24 cellular contexts compared by ENCODE assay signal in the genomic region with DNA sequence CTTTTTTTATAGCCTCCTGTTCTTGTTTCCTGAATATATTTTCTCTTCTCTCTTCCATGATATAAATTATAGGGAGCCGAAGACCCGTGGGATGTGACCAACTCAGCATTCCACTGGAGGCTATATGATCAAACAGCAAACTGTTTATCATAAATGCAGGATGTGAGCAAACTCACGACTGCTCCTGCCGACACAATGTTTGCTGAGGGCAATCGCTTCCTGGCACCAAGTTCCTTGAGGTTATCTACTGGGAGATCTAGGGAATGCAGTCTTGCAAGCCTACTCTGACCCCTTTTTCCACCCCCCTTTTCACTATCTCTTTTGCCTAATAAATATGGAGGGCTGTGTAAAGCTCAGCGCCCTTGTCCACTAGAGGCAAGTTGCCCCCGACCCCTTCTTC. TPM values are rescaled to one million over a fixed set of nuclear protein-coding genes. Genes with fewer than 3 reads are reported as not detected.
A peak's percentile ranks its signal among the peaks of the same experiment; 100 is the strongest.
DNase-seq lines count a peak whose midpoint lies in the region; ATAC-seq, FAIRE-seq and TF ChIP-seq lines count a peak whose summit lies in the region.
"Had no signal": no experiment of that assay in that cellular context is flagged by ENCODE, and none has a peak within 500 bp of the region (broad histone marks: within the 10 kb centered on the region; RNA-seq: fewer than 3 reads in every experiment).

No MANE protein-coding gene starts in this region.

- H3K36me3 ChIP-seq in hepatocyte (replicated peaks; ENCODE audit: insufficient read depth, low read depth): no peaks in the 10 kb centered on the region

- intact Hi-C loops in left ventricle myocardium superior (cut with micrococcal nuclease): no loop called here

- no peaks in the 10 kb centered on the region for H3K79me2 ChIP-seq in hepatocyte

- peak in 1 of 2 experiments; percentile 55 for DNase-seq in A549 (ENCODE audit: low read depth in 1 of 2, low spot score in 1 of 2)
- DNase-seq in HT-29 (ENCODE audit: low spot score): peak; percentile 68
- no peak for DNase-seq in T-helper 17 cell
- no peak for DNase-seq in hepatocyte (ENCODE audit: low spot score)
- DNase-seq in left ventricle myocardium superior: no peak
- no peak for DNase-seq in activated naive CD4-positive, alpha-beta T cell (lab: John Stamatoyannopoulos, UW)
- no peak for DNase-seq in left lobe of liver (ENCODE audit: low spot score)
- DNase-seq: C1 segment of cervical spinal cord; CD4-positive, alpha-beta memory T cell; COR-L47; DMS 273 treated with DMSO at 0.1 percent for 48 hours; DMS79; EL; GDM1; H9 had no signal

- FAIRE-seq in A549 (lab: Jason Lieb, UNC): no peak
- FAIRE-seq: D721Med, GM12878 had no signal

- H3K27ac ChIP-seq in A549 (peak overlapping the region; percentile 14 to 25; a peak in 2 of 6 replicates), hepatocyte (peak overlapping the region; percentile 44)
- H3K27ac ChIP-seq: 22Rv1 had no signal

- POLR2A ChIA-PET in A549 (lab: Yijun Ruan, JAX): no interaction called here

- H2AFZ ChIP-seq in hepatocyte: no peak overlapping the region
- H2AFZ ChIP-seq: GM23338 had no signal

- WGBS in A549 (ENCODE audit: missing lambda C conversion rate): 27% methylated on average over 7 of the region's 7 CpGs
- 64% methylated on average over 7 of the region's 7 CpGs for WGBS in hepatocyte (ENCODE audit: low lambda C conversion rate, missing lambda C conversion rate)

- no peak for TF ChIP-seq RAD21 in A549 (conservative IDR thresholded peaks at IDR 0.05 in 1 of 2, IDR thresholded peaks at IDR 0.05 in 1 of 2)

- no peaks in the 10 kb centered on the region for H3K27me3 Mint-ChIP-seq in T-helper 17 cell
- H3K27me3 Mint-ChIP-seq: CD4-positive, alpha-beta memory T cell had no signal

- no peak for TF ChIP-seq CTCF in A549 (IDR thresholded peaks at IDR 0.05)
- TF ChIP-seq CTCF in hepatocyte (IDR thresholded peaks at IDR 0.05; ENCODE audit: poor library complexity): no peak

- peaks cover 2% of the 10 kb centered on the region for H3K36me3 Mint-ChIP-seq in T-helper 17 cell (ENCODE audit: low read depth)
- H3K36me3 Mint-ChIP-seq: CD4-positive, alpha-beta memory T cell had no signal

- no peak for TF ChIP-seq POLR2A in A549 (IDR thresholded peaks at IDR 0.05; ENCODE audit: low read length)

- ATAC-seq in A549 (peak in 1 of 2 experiments; percentile 50; a peak in 2 of 6 replicates), T-helper 17 cell (no peak), left ventricle myocardium superior (no peak), left lobe of liver (no peak), HG02798 (IDR thresholded peaks at IDR 0.05; ENCODE audit: poor library complexity, unreplicated experiment) (no peak)
- ATAC-seq: GM12878, GM23338, HCT116 had no signal

- peaks cover 10% of the 10 kb centered on the region for H3K4me1 Mint-ChIP-seq in T-helper 17 cell

- H3K4me2 ChIP-seq in A549 (0 out of 3 replicates have a peak overlapping the region, but pooled peaks have one; percentile 11), hepatocyte (no peak overlapping the region)
- H3K4me2 ChIP-seq: GM23338 had no signal

- H3K4me3 Mint-ChIP-seq in T-helper 17 cell: no peak overlapping the region
- H3K4me3 Mint-ChIP-seq: CD4-positive, alpha-beta memory T cell; GM23338; H9 had no signal

- H3K9me2 ChIP-seq in hepatocyte (replicated peaks; ENCODE audit: insufficient read depth): no peaks in the 10 kb centered on the region

- H3K9me3 ChIP-seq in A549 (peaks cover 14% of the 10 kb centered on the region), T-helper 17 cell (ENCODE audit: control insufficient read depth, low read length, poor library complexity, severe bottlenecking) (no peaks in the 10 kb centered on the region), hepatocyte (ENCODE audit: low read depth) (peaks cover 2% of the 10 kb centered on the region)

- peaks cover 10% of the 10 kb centered on the region for H3K4me1 ChIP-seq in A549
- peaks cover 9% of the 10 kb centered on the region for H3K4me1 ChIP-seq in hepatocyte (ENCODE audit: insufficient read depth)

- H3K4me3 ChIP-seq in A549 (no peak overlapping the region), hepatocyte (no peak overlapping the region)
- H3K4me3 ChIP-seq: GM12878, GM23338 had no signal

- peak overlapping the region; percentile 34 for H3K27ac Mint-ChIP-seq in T-helper 17 cell
- H3K27ac Mint-ChIP-seq: GM23338 had no signal

- CTCF ChIA-PET in A549 (lab: Yijun Ruan, JAX): interaction anchor here (2.3 kb wide), 1 partner anchor 43 kb away, joined by 7 read pairs; no protein-coding TSS in a partner anchor

- H4K20me1 ChIP-seq in hepatocyte (ENCODE audit: insufficient read depth, poor library complexity, severe bottlenecking): no peaks in the 10 kb centered on the region

- no peak for TF ChIP-seq EP300 in A549 (IDR thresholded peaks at IDR 0.05)

- no peaks in the 10 kb centered on the region for H3K27me3 ChIP-seq in hepatocyte

TF ChIP-seq in A549, 52 proteins besides CTCF, POLR2A, EP300 and RAD21:
- TF ChIP-seq GATA3 (IDR thresholded peaks at IDR 0.05; ENCODE audit: borderline replicate concordance) (peak; percentile 83), ZFP36 (IDR thresholded peaks at IDR 0.05; ENCODE audit: borderline replicate concordance, partially characterized antibody) (no peak), EHMT2 (IDR thresholded peaks at IDR 0.05; ENCODE audit: low read depth) (no peak), RNF2 (IDR thresholded peaks at IDR 0.05; ENCODE audit: borderline replicate concordance, low read depth) (no peak), ZSCAN20 (CRISPR knock-in tag; IDR thresholded peaks at IDR 0.05) (no peak), ZNF302 (CRISPR knock-in tag; IDR thresholded peaks at IDR 0.05) (no peak), FOSL2 (IDR thresholded peaks at IDR 0.05) (no peak), FOSL2 (CRISPR knock-in tag; IDR thresholded peaks at IDR 0.05) (0 out of 2 replicates have a peak, but pooled peaks have one; percentile 4)
- TF ChIP-seq, protein P1, sequence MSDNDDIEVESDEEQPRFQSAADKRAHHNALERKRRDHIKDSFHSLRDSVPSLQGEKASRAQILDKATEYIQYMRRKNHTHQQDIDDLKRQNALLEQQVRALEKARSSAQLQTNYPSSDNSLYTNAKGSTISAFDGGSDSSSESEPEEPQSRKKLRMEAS (IDR thresholded peaks at IDR 0.05): 0 out of 2 replicates have a peak, but pooled peaks have one; percentile 14

RNA-seq across cellular contexts. Expression of a gene that starts 13.5 kb away (rescaled TPM):
- polyA plus RNA-seq in A549 (2011; rRNA removed) (1.6 and 2.4 TPM in 2 replicates), A549 (2017; fragmentation: RNase III; extraction: RNeasy Plus Mini Kit Qiagen cat#74134 plus additional on column Dnase treatment) (0.74 to 1.8 TPM (median 1.4 TPM) in 3 replicates), hepatocyte (7.9 and 16.0 TPM in 2 replicates)
- polyA plus RNA-seq in A549 (2012; cell fraction: cytosol; rRNA removed): 0.91 and 1.4 TPM in 2 replicates
- polyA plus RNA-seq in A549 (2012; cell fraction: nucleus; rRNA removed): 0.48 and 0.80 TPM in 2 replicates
- polyA minus RNA-seq in A549 (2011; rRNA and poly(A)+ RNA removed): 1.0 and 1.3 TPM in 2 replicates
- 61.8 and 73.6 TPM in 2 replicates for total RNA-seq in HT-29 (2014; rRNA removed; shearing (Covaris generic))
- total RNA-seq in T-helper 17 cell (100 to 1,000 TPM in 1 of 2 donors, 10 to 100 TPM in 1; 80.8 to 110 TPM), hepatocyte (13.7 and 17.5 TPM in 2 replicates), left ventricle myocardium superior (25.3 TPM), left lobe of liver (47.6 TPM)

RNA-seq across cellular contexts. Expression of a gene that starts 17.3 kb away (rescaled TPM):
- polyA plus RNA-seq in A549 (2011; rRNA removed): not detected in 2 replicates
- polyA plus RNA-seq in A549 (2012; cell fraction: cytosol; rRNA removed): 0.03 and 0.05 TPM in 2 replicates
- polyA plus RNA-seq in A549 (2012; cell fraction: nucleus; rRNA removed): 0.04 TPM in 1 of 2 replicates, not detected in the other
- not detected in 3 replicates for polyA plus RNA-seq in A549 (2017; fragmentation: RNase III; extraction: RNeasy Plus Mini Kit Qiagen cat#74134 plus additional on column Dnase treatment)
- not detected in 2 replicates for polyA minus RNA-seq in A549 (2011; rRNA and poly(A)+ RNA removed)
- total RNA-seq in HT-29 (2014; rRNA removed; shearing (Covaris generic)): not detected in 2 replicates
- total RNA-seq in T-helper 17 cell: 1 to 10 TPM in 1 of 2 donors, under 1 TPM in 1; 0.72 to 9.7 TPM
- total RNA-seq in hepatocyte: not detected in 2 replicates
- not detected in 2 replicates for polyA plus RNA-seq in hepatocyte
- total RNA-seq in left ventricle myocardium superior: 0.72 TPM
- not detected for total RNA-seq in left lobe of liver
- total RNA-seq: A673; CD4-positive, alpha-beta memory T cell; GM12878 had no signal
- polyA plus RNA-seq: BJ; CD4-positive, alpha-beta memory T cell; GM12878 had no signal

RNA-seq across cellular contexts. Expression of a gene that starts 32.2 kb away (rescaled TPM):
- 0.12 and 0.25 TPM in 2 replicates for polyA plus RNA-seq in A549 (2011; rRNA removed)
- polyA plus RNA-seq in A549 (2012; cell fraction: cytosol; rRNA removed): 0.04 TPM in 1 of 2 replicates, not detected in the other
- polyA plus RNA-seq in A549 (2012; cell fraction: nucleus; rRNA removed): not detected in 2 replicates
- polyA plus RNA-seq in A549 (2017; fragmentation: RNase III; extraction: RNeasy Plus Mini Kit Qiagen cat#74134 plus additional on column Dnase treatment): 0.04 to 0.08 TPM in 2 of 3 replicates, not detected in the other
- polyA minus RNA-seq in A549 (2011; rRNA and poly(A)+ RNA removed): 0.15 TPM in 1 of 2 replicates, not detected in the other
- total RNA-seq in HT-29 (2014; rRNA removed; shearing (Covaris generic)): 0.21 and 0.79 TPM in 2 replicates
- under 1 TPM in 1 of 2 donors, not detected in 1; 0.60 TPM for total RNA-seq in T-helper 17 cell
- total RNA-seq in hepatocyte: 0.92 and 1.6 TPM in 2 replicates
- polyA plus RNA-seq in hepatocyte: 0.18 and 0.95 TPM in 2 replicates
- total RNA-seq in left ventricle myocardium superior: 1.5 TPM
- total RNA-seq in left lobe of liver: not detected
- total RNA-seq: A673; CD4-positive, alpha-beta memory T cell; GM12878; H4 had no signal
- polyA plus RNA-seq: BJ; CD4-positive, alpha-beta memory T cell; GM12878 had no signal

RNA-seq across cellular contexts. Expression of a gene that starts 40.0 kb away (rescaled TPM):
- 0.56 and 0.57 TPM in 2 replicates for polyA plus RNA-seq in A549 (2011; rRNA removed)
- 0.71 and 1.3 TPM in 2 replicates for polyA plus RNA-seq in A549 (2012; cell fraction: cytosol; rRNA removed)
- 1.6 and 1.8 TPM in 2 replicates for polyA plus RNA-seq in A549 (2012; cell fraction: nucleus; rRNA removed)
- 0.14 to 0.42 TPM (median 0.26 TPM) in 3 replicates for polyA plus RNA-seq in A549 (2017; fragmentation: RNase III; extraction: RNeasy Plus Mini Kit Qiagen cat#74134 plus additional on column Dnase treatment)
- 0.39 TPM in 1 of 2 replicates, not detected in the other for polyA minus RNA-seq in A549 (2011; rRNA and poly(A)+ RNA removed)
- 0.57 and 4.2 TPM in 2 replicates for total RNA-seq in HT-29 (2014; rRNA removed; shearing (Covaris generic))
- under 1 TPM in 1 of 2 donors, not detected in 1; 0.63 TPM for total RNA-seq in T-helper 17 cell
- 0.77 and 1.2 TPM in 2 replicates for total RNA-seq in hepatocyte
- polyA plus RNA-seq in hepatocyte: 1.9 and 3.0 TPM in 2 replicates
- total RNA-seq in left ventricle myocardium superior: not detected
- 1.2 TPM for total RNA-seq in left lobe of liver
- total RNA-seq: A673; CD4-positive, alpha-beta memory T cell; H4 had no signal
- polyA plus RNA-seq: BJ had no signal
